16 cellular contexts compared by ENCODE assay signal in the genomic region with DNA sequence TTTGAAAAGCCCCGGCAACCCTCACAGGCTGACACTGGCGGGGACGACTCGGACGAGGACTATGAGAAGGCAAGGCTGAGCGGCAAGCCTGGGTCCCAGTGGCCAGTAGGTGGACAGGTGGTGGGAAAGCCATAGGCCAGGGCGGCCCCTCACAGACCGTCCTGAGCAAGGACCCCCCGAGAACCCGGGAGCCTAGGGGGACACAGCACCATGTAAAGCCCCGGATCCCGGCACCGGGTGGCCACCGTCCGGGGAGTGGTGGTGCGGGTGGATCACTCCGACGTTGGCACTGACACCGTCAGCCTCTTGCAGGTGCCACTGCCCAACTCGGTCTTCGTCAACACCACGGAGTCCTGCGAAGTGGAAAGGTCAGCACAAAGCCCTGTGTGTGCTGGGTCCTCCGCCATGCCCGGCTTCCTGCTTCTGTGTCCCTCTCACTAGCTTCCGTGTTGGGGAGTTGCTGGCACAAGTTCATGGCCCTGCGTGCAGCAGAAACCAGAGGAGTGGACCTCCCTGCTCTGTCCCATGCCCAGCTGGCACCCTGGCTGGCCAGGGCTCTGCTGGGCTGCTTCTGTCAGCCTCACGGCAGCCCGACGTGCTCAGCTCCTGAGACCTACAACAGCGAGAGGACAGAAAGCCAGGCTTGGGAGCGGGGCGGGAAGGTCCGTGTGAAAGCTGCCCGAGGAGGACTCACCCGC. TPM values are rescaled to one million over a fixed set of nuclear protein-coding genes. Genes with fewer than 3 reads are reported as not detected.
DNase-seq lines count a peak whose midpoint lies in the region; TF ChIP-seq lines count a peak whose summit lies in the region.
"Had no signal": no experiment of that assay in that cellular context is flagged by ENCODE, and none has a peak within 500 bp of the region (broad histone marks: within the 10 kb centered on the region; RNA-seq: fewer than 3 reads in every experiment).

No MANE protein-coding gene starts in this region.

- 83 to 89% (median 86%) methylated on average over 34 to 36 of the region's 36 CpGs for WGBS in ovary, 3 donors

- no peak overlapping the region for H3K4me3 ChIP-seq in ovary
- H3K4me3 ChIP-seq: cardiac muscle cell had no signal

- peak; percentile 25 for DNase-seq in activated CD4-positive, CD25-positive, alpha-beta regulatory T cell treated with anti-CD3 and anti-CD28 coated beads, Interleukin-2, amount 50 U/mL, for 72 hours
- no peak for DNase-seq in activated CD4-positive, CD25-positive, alpha-beta regulatory T cell (lab: John Stamatoyannopoulos, UW)
- peak; percentile 24 for DNase-seq in GM13977 (ENCODE audit: low spot score)
- DNase-seq in immature natural killer cell, result no peak
- peak in 4 of 5 donors; percentile 11 to 31 (median 18) for DNase-seq in ovary
- no peak for DNase-seq in pons (ENCODE audit: low spot score)
- no peak for DNase-seq in cerebellum (ENCODE audit: low spot score)
- no peak for DNase-seq in glutamatergic neuron
- DNase-seq: 8988T, HFFc6, Kasumi-1, mesendoderm, NCI-H1417, occipital lobe, SHP77 had no signal

- TF ChIP-seq EP300 in ovary (IDR thresholded peaks at IDR 0.05), result no peak

- in situ Hi-C loops in GM13977 (cut with MboI; ENCODE audit: low pct_unique_long_range_greater_than_20kb, low sequenced_read_pairs, unreplicated experiment), result no loop called here

- TF ChIP-seq CTCF in GM13977 (IDR thresholded peaks at IDR 0.05; ENCODE audit: extremely low read depth, insufficient read depth, missing control alignments) (no peak), ovary (IDR thresholded peaks at IDR 0.05) (no peak), glutamatergic neuron (IDR thresholded peaks at IDR 0.05; ENCODE audit: partially characterized antibody, unreplicated experiment) (no peak)

- no peaks in the 10 kb centered on the region for H3K36me3 ChIP-seq in ovary
- H3K36me3 ChIP-seq: cardiac muscle cell had no signal

- peak overlapping the region in 5 of 6 donors; percentile 74 to 90 (median 77) for H3K27ac Mint-ChIP-seq in immature natural killer cell
- H3K27ac Mint-ChIP-seq in glutamatergic neuron (ENCODE audit: unreplicated experiment), result no peak overlapping the region
- H3K27ac Mint-ChIP-seq: HFFc6 had no signal

- intact Hi-C loops in ovary (cut with DNase I), result no loop called here

- H3K4me1 Mint-ChIP-seq in immature natural killer cell, result peaks cover 39 to 44% of the 10 kb centered on the region in 2 donors
- H3K4me1 Mint-ChIP-seq in glutamatergic neuron (ENCODE audit: low read depth, unreplicated experiment), result no peaks in the 10 kb centered on the region

- no peaks in the 10 kb centered on the region for H3K9me3 ChIP-seq in ovary

- H3K9me3 Mint-ChIP-seq in immature natural killer cell (no peaks in the 10 kb centered on the region), glutamatergic neuron (ENCODE audit: unreplicated experiment) (peaks cover 2% of the 10 kb centered on the region)
- H3K9me3 Mint-ChIP-seq: HFFc6 had no signal

- no peaks in the 10 kb centered on the region for H3K27me3 ChIP-seq in ovary
- H3K27me3 ChIP-seq: cardiac muscle cell had no signal

- H3K4me3 Mint-ChIP-seq in immature natural killer cell (no peak overlapping the region), glutamatergic neuron (ENCODE audit: unreplicated experiment) (no peak overlapping the region)
- H3K4me3 Mint-ChIP-seq: HFFc6 had no signal

- peaks cover 0 to 15% (median 6%) of the 10 kb centered on the region in 3 donors for H3K36me3 Mint-ChIP-seq in immature natural killer cell
- peaks cover 2% of the 10 kb centered on the region for H3K36me3 Mint-ChIP-seq in glutamatergic neuron (ENCODE audit: unreplicated experiment)

- no peak overlapping the region for H3K27ac ChIP-seq in ovary
- H3K27ac ChIP-seq: cardiac muscle cell had no signal

- no peaks in the 10 kb centered on the region for H3K4me1 ChIP-seq in ovary (ENCODE audit: insufficient read depth)

- no peak for TF ChIP-seq POLR2A in ovary (IDR thresholded peaks at IDR 0.05)

- H3K27me3 Mint-ChIP-seq in immature natural killer cell (ENCODE audit: low read depth in 3 of 3), result peaks cover 6 to 10% (median 8%) of the 10 kb centered on the region in 3 donors
- H3K27me3 Mint-ChIP-seq in glutamatergic neuron (ENCODE audit: unreplicated experiment), result peaks cover 2% of the 10 kb centered on the region

RNA-seq across cellular contexts. Expression of gene ADD1, which starts 11.9 kb away (rescaled TPM):
- polyA plus RNA-seq in immature natural killer cell (100 to 1,000 TPM; 207 to 318 (median 314) TPM), ovary (100 to 1,000 TPM; 203 to 365 TPM)
- total RNA-seq in ovary (100 to 1,000 TPM; 166 to 447 (median 389) TPM), cerebellum (201 TPM), glutamatergic neuron (ENCODE audit: unreplicated experiment) (276 TPM)

RNA-seq across cellular contexts. Expression of gene SH3BP2, which starts 38.9 kb away (rescaled TPM):
- polyA plus RNA-seq in immature natural killer cell (10 to 100 TPM; 12.6 to 71.0 (median 22.7) TPM), ovary (10 to 100 TPM in 1 of 2 donors, 1 to 10 TPM in 1; 5.3 to 18.3 TPM)
- total RNA-seq in ovary (10 to 100 TPM; 13.6 to 46.9 (median 29.3) TPM), cerebellum (31.2 TPM), glutamatergic neuron (ENCODE audit: unreplicated experiment) (85.3 TPM)

Comparison
In these comparisons a context has a peak if more than half of its experiments do, and no peak if none do; other contexts are left out.
1. DNase-seq: peak in activated CD4-positive, CD25-positive, alpha-beta regulatory T cell treated with anti-CD3 and anti-CD28 coated beads, Interleukin-2, amount 50 U/mL, for 72 hours (single experiment), GM13977 (single experiment) and ovary (4 of 5); none in activated CD4-positive, CD25-positive, alpha-beta regulatory T cell (0 of 4), immature natural killer cell (0 of 3), pons (single experiment), cerebellum (single experiment) and glutamatergic neuron (single experiment).